Comparison of ENCODE assay signal across 13 cellular contexts in genomic region chr4:37400326-37400881, GRCh38.
DNase-seq lines count a peak whose midpoint lies in the region; ATAC-seq lines count a peak whose summit lies in the region.
"Had no signal": no experiment of that assay in that cellular context is flagged by ENCODE, and none has a peak within 500 bp of the region (broad histone marks: within the 10 kb centered on the region; RNA-seq: fewer than 3 reads in every experiment).

No MANE protein-coding gene starts in this region.

- peak; percentile 94 for ATAC-seq in GM18517 (IDR thresholded peaks at IDR 0.05; ENCODE audit: unreplicated experiment)
- peak; percentile 90 for ATAC-seq in GM19468 (IDR thresholded peaks at IDR 0.05; ENCODE audit: extremely low read depth, unreplicated experiment)
- ATAC-seq in HG02970 (IDR thresholded peaks at IDR 0.05; ENCODE audit: low FRiP score, unreplicated experiment), result peak; percentile 76
- ATAC-seq: naive thymus-derived CD4-positive, alpha-beta T cell had no signal

- DNase-seq in NCI-H1048 (lab: John Stamatoyannopoulos, UW) (peak; percentile 44), NK-92 (lab: John Stamatoyannopoulos, UW; ENCODE audit: unreplicated experiment) (no peak), mesenteric fat pad (ENCODE audit: low spot score) (no peak), dermis blood vessel endothelial cell (no peak)
- DNase-seq in effector CD4-positive, alpha-beta T cell, result no peak
- DNase-seq: activated CD4-positive, alpha-beta T cell treated with anti-CD3 and anti-CD28 coated beads for 4 hours; adrenal gland; naive thymus-derived CD4-positive, alpha-beta T cell; NCI-H446; spleen had no signal
